ENCODE assay signal across 21 cellular contexts in the genomic region with DNA sequence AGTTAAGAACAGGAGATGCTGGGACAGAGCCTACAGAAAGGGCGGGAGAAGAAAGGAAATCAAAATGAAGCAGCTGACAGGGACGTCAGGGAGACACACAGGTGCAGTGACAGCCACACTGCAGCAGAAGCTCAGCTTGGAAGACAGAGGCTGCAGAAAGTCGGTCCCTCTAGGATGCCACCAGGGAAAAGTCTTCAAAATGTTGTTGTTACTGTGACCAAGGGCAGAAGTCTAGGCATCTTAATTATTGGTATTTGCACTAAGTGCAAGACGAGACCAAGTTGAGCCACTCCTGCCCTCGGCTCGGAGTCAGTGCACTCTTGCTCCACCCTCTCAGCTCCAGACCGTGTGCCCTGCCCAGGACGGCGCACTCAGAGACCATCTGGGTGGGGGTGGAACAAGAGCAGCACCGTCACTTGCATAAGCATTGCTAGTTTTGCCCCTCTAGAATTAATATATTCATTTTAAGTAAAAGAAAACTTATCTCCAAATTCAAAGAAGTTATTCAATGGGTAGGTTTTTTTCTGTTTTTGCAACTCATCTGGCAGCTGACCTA. TPM values are rescaled to one million over a fixed set of nuclear protein-coding genes. Genes with fewer than 3 reads are reported as not detected.
A peak's percentile ranks its signal among the peaks of the same experiment; 100 is the strongest.
DNase-seq lines count a peak whose midpoint lies in the region; ATAC-seq, FAIRE-seq and TF ChIP-seq lines count a peak whose summit lies in the region.
"Had no signal": no experiment of that assay in that cellular context is flagged by ENCODE, and none has a peak within 500 bp of the region (broad histone marks: within the 10 kb centered on the region; RNA-seq: fewer than 3 reads in every experiment).

No MANE protein-coding gene starts in this region.

- H3K4me3 Mint-ChIP-seq in naive thymus-derived CD4-positive, alpha-beta T cell, result peak overlapping the region in 8 of 10 donors; percentile 44 to 79 (median 67)
- H3K4me3 Mint-ChIP-seq in stimulated activated naive B cell treated with anti-CD40 and anti-IgM and Interleukin-4, amounts not matched to agents 10 μg/mL and 1 μg/mL and 100 μg/mL, for 72 hours, result no peak overlapping the region

- H4K20me1 ChIP-seq in HepG2 (ENCODE audit: insufficient read depth, low read length) (no peaks in the 10 kb centered on the region), GM12878 (ENCODE audit: control insufficient read depth, insufficient read depth) (no peaks in the 10 kb centered on the region)

- H3K4me1 ChIP-seq in HepG2 (ENCODE audit: insufficient read depth, low read length), result peaks cover 44% of the 10 kb centered on the region
- peaks cover 0 to 30% (median 11%) of the 10 kb centered on the region in 4 donors for H3K4me1 ChIP-seq in right lobe of liver
- no peaks in the 10 kb centered on the region for H3K4me1 ChIP-seq in GM12878 (ENCODE audit: control insufficient read depth, insufficient read depth, low read length)
- H3K4me1 ChIP-seq in naive thymus-derived CD4-positive, alpha-beta T cell (ENCODE audit: control insufficient read depth in 2 of 2, insufficient read depth in 2 of 2, low read length in 2 of 2), result no peaks in the 10 kb centered on the region
- H3K4me1 ChIP-seq in ascending aorta, result peaks cover 8 to 10% of the 10 kb centered on the region in 2 donors
- H3K4me1 ChIP-seq: testis had no signal

- H3K4me3 ChIP-seq in HepG2 (replicated peaks in 1 of 3; ENCODE audit: insufficient read depth in 1 of 3, low read depth in 2 of 3, low read length in 3 of 3) (0 out of 6 replicates have a peak overlapping the region, but pooled peaks of 1 of the 3 experiments have one; percentile 11), right lobe of liver (no peak overlapping the region), GM12878 (no peak overlapping the region), ascending aorta (no peak overlapping the region)
- H3K4me3 ChIP-seq in naive thymus-derived CD4-positive, alpha-beta T cell (ENCODE audit: low read length), result no peak overlapping the region
- H3K4me3 ChIP-seq: breast epithelium, spleen had no signal

- CTCF ChIA-PET in HepG2 (lab: Yijun Ruan, JAX; ENCODE audit: low intra/inter-chr PET ratio, low total read pairs), result no interaction called here
- CTCF ChIA-PET in GM12878 (lab: Yijun Ruan, JAX), result interaction anchor here (0.9 to 11.5 kb wide), 3 partner anchors 10 to 94 kb away, joined by 3 to 317 read pairs (median 4); no protein-coding TSS in a partner anchor
- CTCF ChIA-PET in naive thymus-derived CD4-positive, alpha-beta T cell (lab: Charles Lee), result interaction anchor here (1.0 kb wide), 1 partner anchor 95 kb away, joined by 3 read pairs; no protein-coding TSS in a partner anchor

- FAIRE-seq in HepG2 (lab: Jason Lieb, UNC), result no peak
- FAIRE-seq in GM12878 (lab: Jason Lieb, UNC), result no peak

- H3K9me3 Mint-ChIP-seq in naive thymus-derived CD4-positive, alpha-beta T cell, result no peaks in the 10 kb centered on the region
- H3K9me3 Mint-ChIP-seq in stimulated activated naive B cell treated with anti-CD40 and anti-IgM and Interleukin-4, amounts not matched to agents 10 μg/mL and 1 μg/mL and 100 μg/mL, for 72 hours, result no peaks in the 10 kb centered on the region
- H3K9me3 Mint-ChIP-seq: activated T-cell treated with anti-CD3 and anti-CD28 coated beads, Interleukin-2, amount 50 U/mL, for 72 hours had no signal

- peaks cover 0 to 8% (median 0%) of the 10 kb centered on the region in 7 donors for H3K4me1 Mint-ChIP-seq in naive thymus-derived CD4-positive, alpha-beta T cell
- H3K4me1 Mint-ChIP-seq in stimulated activated naive B cell treated with anti-CD40 and anti-IgM and Interleukin-4, amounts not matched to agents 10 μg/mL and 1 μg/mL and 100 μg/mL, for 72 hours, result peaks cover 2 to 13% of the 10 kb centered on the region in 2 donors

- TF ChIP-seq EP300 in HepG2 (IDR thresholded peaks at IDR 0.05; ENCODE audit: low read depth in 2 of 2, low read length in 2 of 2), result no peak
- TF ChIP-seq EP300 in HepG2 (CRISPR knock-in tag; IDR thresholded peaks at IDR 0.05; ENCODE audit: borderline replicate concordance), result no peak
- no peak for TF ChIP-seq EP300 in GM12878 (IDR thresholded peaks at IDR 0.05; ENCODE audit: borderline replicate concordance in 1 of 2, control insufficient read depth in 1 of 2, low read depth in 2 of 2, low read length in 2 of 2)

- H3K27me3 Mint-ChIP-seq in naive thymus-derived CD4-positive, alpha-beta T cell, result peaks cover 51 to 67% (median 56%) of the 10 kb centered on the region in 5 donors
- H3K27me3 Mint-ChIP-seq in stimulated activated naive B cell treated with anti-CD40 and anti-IgM and Interleukin-4, amounts not matched to agents 10 μg/mL and 1 μg/mL and 100 μg/mL, for 72 hours, result peaks cover 30 to 38% of the 10 kb centered on the region in 2 donors

- TF ChIP-seq CTCF in HepG2 (CRISPR knock-in tag; IDR thresholded peaks at IDR 0.05), result no peak
- TF ChIP-seq CTCF in right lobe of liver (IDR thresholded peaks at IDR 0.05), result no peak
- no peak for TF ChIP-seq CTCF in GM12878 (IDR thresholded peaks at IDR 0.05 in 2 of 3, conservative IDR thresholded peaks at IDR 0.05 in 1 of 3; ENCODE audit: control insufficient read depth in 2 of 3, extremely low read depth in 1 of 3, insufficient read depth in 1 of 3, low read depth in 3 of 3, low read length in 3 of 3)
- no peak for TF ChIP-seq CTCF in ascending aorta (IDR thresholded peaks at IDR 0.05)

- H3K36me3 Mint-ChIP-seq in naive thymus-derived CD4-positive, alpha-beta T cell, result no peaks in the 10 kb centered on the region
- no peaks in the 10 kb centered on the region for H3K36me3 Mint-ChIP-seq in stimulated activated naive B cell treated with anti-CD40 and anti-IgM and Interleukin-4, amounts not matched to agents 10 μg/mL and 1 μg/mL and 100 μg/mL, for 72 hours

- RAD21 ChIA-PET in GM12878 (lab: Charles Lee; ENCODE audit: unreplicated experiment), result interaction anchor here (1.0 to 2.5 kb wide), 3 partner anchors 29 to 87 kb away, joined by 3 to 6 read pairs (median 3); no protein-coding TSS in a partner anchor

- in situ Hi-C loops in HepG2 (cut with HindIII; ENCODE audit: extremely low pct_ligation_motif_present, low pct_unique_long_range_greater_than_20kb) (no loop called here), GM12878 (cut with MboI) (no loop called here)

- SMC1A ChIA-PET in GM12878 (lab: Charles Lee; ENCODE audit: uncharacterized antibody, unreplicated experiment), result interaction anchor here (0.6 to 5.2 kb wide), 8 partner anchors 8 to 653 kb away, joined by 3 to 24 read pairs (median 4); no protein-coding TSS in a partner anchor

- H3K27ac ChIP-seq in HepG2 (ENCODE audit: extremely low read length, insufficient read depth, low read length), result no peak overlapping the region
- no peak overlapping the region for H3K27ac ChIP-seq in right lobe of liver
- no peak overlapping the region for H3K27ac ChIP-seq in GM12878 (ENCODE audit: control insufficient read depth, insufficient read depth)
- no peak overlapping the region for H3K27ac ChIP-seq in naive thymus-derived CD4-positive, alpha-beta T cell (ENCODE audit: low read depth, low read length)
- H3K27ac ChIP-seq in ascending aorta, result no peak overlapping the region
- H3K27ac ChIP-seq: breast epithelium, epithelial cell of prostate, spleen, testis had no signal

- H3K79me2 ChIP-seq in HepG2 (ENCODE audit: insufficient read depth, low read length), result no peaks in the 10 kb centered on the region
- peaks cover 5% of the 10 kb centered on the region for H3K79me2 ChIP-seq in GM12878 (ENCODE audit: control insufficient read depth, insufficient read depth, low read length)

- no peak overlapping the region for H2AFZ ChIP-seq in HepG2 (ENCODE audit: low read length)
- H2AFZ ChIP-seq in GM12878 (ENCODE audit: control insufficient read depth, low read depth, low read length), result no peak overlapping the region

- no peak overlapping the region for H3K9ac ChIP-seq in HepG2 (ENCODE audit: insufficient read depth, low read depth, low read length)
- H3K9ac ChIP-seq in GM12878 (ENCODE audit: control insufficient read depth, insufficient read depth, low read length), result no peak overlapping the region

- WGBS in HepG2 (ENCODE audit: low lambda C conversion rate), result 3% methylated on average over 9 of the region's 10 CpGs
- 54% methylated on average over 6 of the region's 10 CpGs for WGBS in right lobe of liver (ENCODE audit: insufficient coverage, low coverage, low lambda C conversion rate, missing lambda C conversion rate)
- 82% methylated on average over 10 of the region's 10 CpGs for WGBS in GM12878 (ENCODE audit: insufficient coverage, insufficient replicate concordance, low lambda C conversion rate, missing lambda C conversion rate)

- peak overlapping the region; percentile 45 for H3K4me2 ChIP-seq in HepG2 (ENCODE audit: low read depth, low read length)
- H3K4me2 ChIP-seq in GM12878 (ENCODE audit: control insufficient read depth, insufficient read depth), result no peak overlapping the region

- no peak overlapping the region for H3K27ac Mint-ChIP-seq in naive thymus-derived CD4-positive, alpha-beta T cell
- no peak overlapping the region for H3K27ac Mint-ChIP-seq in stimulated activated naive B cell treated with anti-CD40 and anti-IgM and Interleukin-4, amounts not matched to agents 10 μg/mL and 1 μg/mL and 100 μg/mL, for 72 hours
- H3K27ac Mint-ChIP-seq: activated T-cell treated with anti-CD3 and anti-CD28 coated beads, Interleukin-2, amount 50 U/mL, for 72 hours had no signal

- TF ChIP-seq POLR2A in HepG2 (IDR thresholded peaks at IDR 0.05; ENCODE audit: insufficient read depth in 1 of 2, low read depth in 2 of 2, low read length in 2 of 2) (no peak), right lobe of liver (IDR thresholded peaks at IDR 0.05) (no peak), GM12878 (IDR thresholded peaks at IDR 0.05; ENCODE audit: low read depth, low read length) (no peak)

- H3K9me3 ChIP-seq in HepG2 (ENCODE audit: low read length) (no peaks in the 10 kb centered on the region), right lobe of liver (no peaks in the 10 kb centered on the region), GM12878 (replicated peaks; ENCODE audit: control insufficient read depth, insufficient read depth, low read length) (no peaks in the 10 kb centered on the region), ascending aorta (no peaks in the 10 kb centered on the region)
- no peaks in the 10 kb centered on the region for H3K9me3 ChIP-seq in naive thymus-derived CD4-positive, alpha-beta T cell (ENCODE audit: control insufficient read depth in 2 of 3, low read length in 3 of 3)
- H3K9me3 ChIP-seq: breast epithelium, spleen, testis had no signal

- intact Hi-C loops in HepG2 (cut with micrococcal nuclease; ENCODE audit: unreplicated experiment), result no loop called here
- intact Hi-C loops in right lobe of liver (cut with DNase I), result no loop called here
- intact Hi-C loops in GM12878 (cut with micrococcal nuclease; ENCODE audit: unreplicated experiment), result no loop called here
- intact Hi-C loops in naive thymus-derived CD4-positive, alpha-beta T cell (cut with micrococcal nuclease), result no loop called here
- intact Hi-C loops in ascending aorta (cut with DNase I), result no loop called here

- H3K27me3 ChIP-seq in HepG2 (ENCODE audit: control insufficient read depth in 1 of 2, insufficient read depth in 2 of 2, low read length in 2 of 2) (peaks cover 13 to 56% of the 10 kb centered on the region in 2 experiments; a peak in 4 of 5 replicates), right lobe of liver (no peaks in the 10 kb centered on the region), GM12878 (replicated peaks in 1 of 2; ENCODE audit: control insufficient read depth in 2 of 2, insufficient read depth in 2 of 2, low read length in 1 of 2) (no peaks in the 10 kb centered on the region; a peak in 2 of 4 replicates), ascending aorta (peaks cover 8% of the 10 kb centered on the region)
- H3K27me3 ChIP-seq in naive thymus-derived CD4-positive, alpha-beta T cell (ENCODE audit: control insufficient read depth in 2 of 2, insufficient read depth in 2 of 2, low read length in 2 of 2), result peaks cover 0 to 4% of the 10 kb centered on the region in 2 donors
- H3K27me3 ChIP-seq: testis had no signal

- DNase-seq in HepG2 (ENCODE audit: low spot score), result no peak
- no peak for DNase-seq in right lobe of liver
- no peak for DNase-seq in GM12878 (ENCODE audit: low read depth, low spot score)
- DNase-seq in naive thymus-derived CD4-positive, alpha-beta T cell, result no peak
- no peak for DNase-seq in ascending aorta (ENCODE audit: low spot score in 2 of 2)
- DNase-seq in stimulated activated naive B cell treated with anti-CD40 and anti-IgM and Interleukin-4, amounts not matched to agents 10 μg/mL and 1 μg/mL and 100 μg/mL, for 72 hours, result no peak
- DNase-seq: activated T-cell treated with anti-CD3 and anti-CD28 coated beads, Interleukin-2, amount 50 U/mL, for 72 hours; foreskin melanocyte; kidney glomerular epithelial cell; mesenchymal stem cell; NCI-H187; NCI-H226; SIG-M5; spleen; testis had no signal

- no TSS peak for BruUV-seq in HepG2 (replicated peaks; lab: Mats Ljungman, UMichigan)
- TSS peak; percentile 75 for BruUV-seq in GM12878 (replicated peaks; lab: Mats Ljungman, UMichigan)

- ATAC-seq in HepG2, result no peak
- no peak for ATAC-seq in right lobe of liver
- ATAC-seq in GM12878, result no peak
- ATAC-seq in naive thymus-derived CD4-positive, alpha-beta T cell, result no peak
- ATAC-seq in GM19328 (IDR thresholded peaks at IDR 0.05; ENCODE audit: unreplicated experiment), result no peak
- ATAC-seq in stimulated activated naive B cell treated with anti-CD40 and anti-IgM and Interleukin-4, amounts not matched to agents 10 μg/mL and 1 μg/mL and 100 μg/mL, for 72 hours (replicated peaks), result no peak
- ATAC-seq: activated T-cell treated with anti-CD3 and anti-CD28 coated beads, Interleukin-2, amount 50 U/mL, for 72 hours had no signal

- TF ChIP-seq RAD21 in HepG2 (CRISPR knock-in tag; IDR thresholded peaks at IDR 0.05), result no peak
- TF ChIP-seq RAD21 in GM12878 (IDR thresholded peaks at IDR 0.05; ENCODE audit: insufficient read depth, low read depth, low read length), result no peak

- H3K36me3 ChIP-seq in HepG2 (replicated peaks in 1 of 2; ENCODE audit: control insufficient read depth in 1 of 2, insufficient read depth in 2 of 2, low read length in 2 of 2) (no peaks in the 10 kb centered on the region), right lobe of liver (no peaks in the 10 kb centered on the region), GM12878 (ENCODE audit: control insufficient read depth in 2 of 2, insufficient read depth in 2 of 2, low read length in 1 of 2) (no peaks in the 10 kb centered on the region), ascending aorta (no peaks in the 10 kb centered on the region)
- H3K36me3 ChIP-seq in naive thymus-derived CD4-positive, alpha-beta T cell (ENCODE audit: control insufficient read depth in 2 of 3, insufficient read depth in 3 of 3, low read length in 3 of 3), result no peaks in the 10 kb centered on the region
- H3K36me3 ChIP-seq: breast epithelium, spleen had no signal

- POLR2A ChIA-PET in HepG2 (lab: Yijun Ruan, JAX), result interaction anchor here (0.9 kb wide), 1 partner anchor 37 kb away, joined by 3 read pairs; no protein-coding TSS in a partner anchor
- POLR2A ChIA-PET in GM12878 (lab: Charles Lee), result no interaction called here
- POLR2A ChIA-PET in naive thymus-derived CD4-positive, alpha-beta T cell (lab: Charles Lee), result no interaction called here

RNA-seq across cellular contexts. Expression of a gene that starts 2.6 kb away (rescaled TPM):
- total RNA-seq in HepG2 (2016; rRNA removed; fragmentation: Illumina TruSeq; extraction: Trizol), result 0.04 TPM in 1 of 2 replicates, not detected in the other
- total RNA-seq in HepG2 (2016; cell fraction: cytosol; rRNA removed; fragmentation: Illumina TruSeq; extraction: Trizol; ENCODE audit: low read depth), result not detected in 2 replicates
- total RNA-seq in HepG2 (2016; cell fraction: insoluble cytoplasmic fraction; rRNA removed; fragmentation: Illumina TruSeq; extraction: Trizol), result 0.06 TPM in 1 of 2 replicates, not detected in the other
- total RNA-seq in HepG2 (2016; cell fraction: membrane; rRNA removed; fragmentation: Illumina TruSeq; extraction: Trizol), result 0.09 TPM in 1 of 2 replicates, not detected in the other
- not detected in 2 replicates for total RNA-seq in HepG2 (2016; cell fraction: nucleus; rRNA removed; fragmentation: Illumina TruSeq; extraction: Trizol)
- polyA plus RNA-seq in HepG2 (2011; rRNA removed), result 0.01 and 0.04 TPM in 2 replicates
- polyA plus RNA-seq in HepG2 (2011; cell fraction: cytosol; rRNA removed), result 0.04 and 0.05 TPM in 2 replicates
- polyA plus RNA-seq in HepG2 (2011; cell fraction: nucleus; rRNA removed), result 0.10 TPM in 1 of 2 replicates, not detected in the other
- polyA plus RNA-seq in HepG2 (2012), result not detected in 2 replicates
- polyA plus RNA-seq in HepG2 (2016; cell fraction: cytosol; fragmentation: Illumina TruSeq; extraction: Trizol; ENCODE audit: low read depth), result not detected in 2 replicates
- polyA plus RNA-seq in HepG2 (2016; cell fraction: insoluble cytoplasmic fraction; fragmentation: Illumina TruSeq; extraction: Trizol; ENCODE audit: low read depth), result 0.10 and 0.19 TPM in 2 replicates
- polyA plus RNA-seq in HepG2 (2016; cell fraction: membrane; fragmentation: Illumina TruSeq; extraction: Trizol; ENCODE audit: low read depth), result 0.16 TPM in 1 of 2 replicates, not detected in the other
- not detected in 2 replicates for polyA plus RNA-seq in HepG2 (2016; cell fraction: nucleus; fragmentation: Illumina TruSeq; extraction: Trizol; ENCODE audit: insufficient read depth, low read depth)
- not detected in 2 replicates for polyA minus RNA-seq in HepG2 (2011; rRNA and poly(A)+ RNA removed; ENCODE audit: low replicate concordance)
- polyA minus RNA-seq in HepG2 (2011; cell fraction: cytosol; rRNA and poly(A)+ RNA removed), result not detected in 2 replicates
- 0.12 TPM in 1 of 2 replicates, not detected in the other for polyA minus RNA-seq in HepG2 (2011; cell fraction: nucleus; rRNA and poly(A)+ RNA removed)
- 1 to 10 TPM in 4 of 6 experiments, under 1 TPM in 2; 0.39 to 3.6 (median 1.6) TPM for total RNA-seq in right lobe of liver
- 3.3 and 4.1 TPM in 2 replicates for total RNA-seq in GM12878 (2013; cell fraction: nucleolus; rRNA removed)
- total RNA-seq in GM12878 (2014; rRNA removed), result 3.3 and 4.0 TPM in 2 replicates
- total RNA-seq in GM12878 (2014; rRNA removed; fragmentation: Illumina TruSeq; extraction: Trizol), result 1.2 and 1.3 TPM in 2 replicates
- 8.2 and 8.8 TPM in 2 replicates for total RNA-seq in GM12878 (2021)
- 1.0 TPM for polyA plus RNA-seq in GM12878 (2011; ENCODE audit: low read depth)
- 2.0 and 2.5 TPM in 2 replicates for polyA plus RNA-seq in GM12878 (2011; rRNA removed)
- polyA plus RNA-seq in GM12878 (2011; cell fraction: cytosol; rRNA removed), result 2.2 and 2.7 TPM in 2 replicates
- 6.2 and 6.4 TPM in 2 replicates for polyA plus RNA-seq in GM12878 (2011; cell fraction: nucleus; rRNA removed)
- 2.1 and 3.7 TPM in 2 replicates for polyA plus RNA-seq in GM12878 (2012)
- polyA plus RNA-seq in GM12878 (2014; fragmentation: Illumina TruSeq; extraction: Trizol), result 1.9 and 2.1 TPM in 2 replicates
- under 1 TPM; 0.26 to 0.84 TPM for polyA plus RNA-seq in GM12878 (2014; fragmentation: Nextera tagmentation; extraction: Ambion mirVana)
- 3.6 and 4.1 TPM in 2 replicates for polyA plus RNA-seq in GM12878 (2014; rRNA removed)
- under 1 TPM; 0.13 to 0.42 TPM for polyA plus RNA-seq in GM12878 (2016; fragmentation: Nextera tagmentation; extraction: Ambion mirVana)
- polyA minus RNA-seq in GM12878 (2011; rRNA and poly(A)+ RNA removed), result 1.3 and 2.6 TPM in 2 replicates
- polyA minus RNA-seq in GM12878 (2011; cell fraction: cytosol; rRNA and poly(A)+ RNA removed), result 1.0 and 2.3 TPM in 2 replicates
- 2.2 and 4.3 TPM in 2 replicates for polyA minus RNA-seq in GM12878 (2011; cell fraction: nucleus; rRNA and poly(A)+ RNA removed)
- not detected for total RNA-seq in naive thymus-derived CD4-positive, alpha-beta T cell
- polyA plus RNA-seq in naive thymus-derived CD4-positive, alpha-beta T cell, result not detected
- not detected for total RNA-seq in ascending aorta
- total RNA-seq: Daoy; dermis microvascular lymphatic vessel endothelial cell; T-helper 1 cell treated with Interleukin-12 subunit alpha and Interleukin-12 subunit beta and Interleukin-4 antibody, amounts not matched to agents 30 ng/mL and 1 ng/mL, for 36 hours had no signal

RNA-seq across cellular contexts. Expression of a gene that starts 36.7 kb away (rescaled TPM):
- total RNA-seq in HepG2 (2016; rRNA removed; fragmentation: Illumina TruSeq; extraction: Trizol), result 90.7 and 115 TPM in 2 replicates
- total RNA-seq in HepG2 (2016; cell fraction: cytosol; rRNA removed; fragmentation: Illumina TruSeq; extraction: Trizol; ENCODE audit: low read depth), result 57.6 and 70.5 TPM in 2 replicates
- total RNA-seq in HepG2 (2016; cell fraction: insoluble cytoplasmic fraction; rRNA removed; fragmentation: Illumina TruSeq; extraction: Trizol), result 91.5 and 114 TPM in 2 replicates
- total RNA-seq in HepG2 (2016; cell fraction: membrane; rRNA removed; fragmentation: Illumina TruSeq; extraction: Trizol), result 89.7 and 105 TPM in 2 replicates
- total RNA-seq in HepG2 (2016; cell fraction: nucleus; rRNA removed; fragmentation: Illumina TruSeq; extraction: Trizol), result 87.1 and 96.7 TPM in 2 replicates
- polyA plus RNA-seq in HepG2 (2011; rRNA removed), result 127 and 147 TPM in 2 replicates
- 78.9 and 125 TPM in 2 replicates for polyA plus RNA-seq in HepG2 (2011; cell fraction: cytosol; rRNA removed)
- polyA plus RNA-seq in HepG2 (2011; cell fraction: nucleus; rRNA removed), result 56.7 and 94.6 TPM in 2 replicates
- polyA plus RNA-seq in HepG2 (2012), result 100 and 109 TPM in 2 replicates
- 67.5 and 94.2 TPM in 2 replicates for polyA plus RNA-seq in HepG2 (2016; cell fraction: cytosol; fragmentation: Illumina TruSeq; extraction: Trizol; ENCODE audit: low read depth)
- 112 and 116 TPM in 2 replicates for polyA plus RNA-seq in HepG2 (2016; cell fraction: insoluble cytoplasmic fraction; fragmentation: Illumina TruSeq; extraction: Trizol; ENCODE audit: low read depth)
- 96.5 and 108 TPM in 2 replicates for polyA plus RNA-seq in HepG2 (2016; cell fraction: membrane; fragmentation: Illumina TruSeq; extraction: Trizol; ENCODE audit: low read depth)
- 168 and 175 TPM in 2 replicates for polyA plus RNA-seq in HepG2 (2016; cell fraction: nucleus; fragmentation: Illumina TruSeq; extraction: Trizol; ENCODE audit: insufficient read depth, low read depth)
- 13.9 and 35.5 TPM in 2 replicates for polyA minus RNA-seq in HepG2 (2011; rRNA and poly(A)+ RNA removed; ENCODE audit: low replicate concordance)
- 26.1 and 26.7 TPM in 2 replicates for polyA minus RNA-seq in HepG2 (2011; cell fraction: cytosol; rRNA and poly(A)+ RNA removed)
- 65.1 and 95.4 TPM in 2 replicates for polyA minus RNA-seq in HepG2 (2011; cell fraction: nucleus; rRNA and poly(A)+ RNA removed)
- 10 to 100 TPM in 5 of 6 experiments, 1 to 10 TPM in 1; 6.7 to 14.0 (median 12.8) TPM for total RNA-seq in right lobe of liver
- total RNA-seq in GM12878 (2013; cell fraction: nucleolus; rRNA removed), result 290 and 291 TPM in 2 replicates
- total RNA-seq in GM12878 (2014; rRNA removed), result 105 and 145 TPM in 2 replicates
- total RNA-seq in GM12878 (2014; rRNA removed; fragmentation: Illumina TruSeq; extraction: Trizol), result 69.5 and 73.7 TPM in 2 replicates
- total RNA-seq in GM12878 (2021), result 77.6 and 78.3 TPM in 2 replicates
- 55.2 TPM for polyA plus RNA-seq in GM12878 (2011; ENCODE audit: low read depth)
- polyA plus RNA-seq in GM12878 (2011; rRNA removed), result 279 and 281 TPM in 2 replicates
- 110 and 145 TPM in 2 replicates for polyA plus RNA-seq in GM12878 (2011; cell fraction: cytosol; rRNA removed)
- 139 and 171 TPM in 2 replicates for polyA plus RNA-seq in GM12878 (2011; cell fraction: nucleus; rRNA removed)
- 107 and 120 TPM in 2 replicates for polyA plus RNA-seq in GM12878 (2012)
- polyA plus RNA-seq in GM12878 (2014; fragmentation: Illumina TruSeq; extraction: Trizol), result 92.6 and 100 TPM in 2 replicates
- 100 to 1,000 TPM; 119 to 149 TPM for polyA plus RNA-seq in GM12878 (2014; fragmentation: Nextera tagmentation; extraction: Ambion mirVana)
- 110 and 130 TPM in 2 replicates for polyA plus RNA-seq in GM12878 (2014; rRNA removed)
- 100 to 1,000 TPM; 205 to 231 TPM for polyA plus RNA-seq in GM12878 (2016; fragmentation: Nextera tagmentation; extraction: Ambion mirVana)
- 79.8 and 81.2 TPM in 2 replicates for polyA minus RNA-seq in GM12878 (2011; rRNA and poly(A)+ RNA removed)
- polyA minus RNA-seq in GM12878 (2011; cell fraction: cytosol; rRNA and poly(A)+ RNA removed), result 21.2 and 32.0 TPM in 2 replicates
- polyA minus RNA-seq in GM12878 (2011; cell fraction: nucleus; rRNA and poly(A)+ RNA removed), result 52.7 and 59.1 TPM in 2 replicates
- total RNA-seq in naive thymus-derived CD4-positive, alpha-beta T cell, result 10 to 100 TPM; 18.3 to 50.1 (median 33.7) TPM
- 10 to 100 TPM; 49.7 to 52.5 TPM for polyA plus RNA-seq in naive thymus-derived CD4-positive, alpha-beta T cell
- total RNA-seq in ascending aorta, result 77.7 TPM

Comparison
In these comparisons a context has a peak if more than half of its experiments do, and no peak if none do; other contexts are left out.
1. H3K4me3 Mint-ChIP-seq: peak in naive thymus-derived CD4-positive, alpha-beta T cell (8 of 10); none in stimulated activated naive B cell treated with anti-CD40 and anti-IgM and Interleukin-4, amounts not matched to agents 10 μg/mL and 1 μg/mL and 100 μg/mL, for 72 hours (0 of 2).